In genomic region chr6:32852844-32853540, GRCh38 we compare ENCODE assay signal across 8 cellular contexts. TPM values are rescaled to one million over a fixed set of nuclear protein-coding genes. Genes with fewer than 3 reads are reported as not detected.
A peak's percentile ranks its signal among the peaks of the same experiment; 100 is the strongest.
DNase-seq lines count a peak whose midpoint lies in the region; ATAC-seq and TF ChIP-seq lines count a peak whose summit lies in the region.

No MANE protein-coding gene starts in this region.

- no peaks in the 10 kb centered on the region for H3K9me3 Mint-ChIP-seq in natural killer cell treated with Interleukin-12 subunit alpha and Interleukin-12 subunit beta and Interleukin-15 and Interleukin-18, amount 100 ng/mL, for 72 hours

- H3K9me3 ChIP-seq in OCI-LY1 (ENCODE audit: low read length), result no peaks in the 10 kb centered on the region

- peaks cover 76% of the 10 kb centered on the region for H3K36me3 Mint-ChIP-seq in natural killer cell treated with Interleukin-12 subunit alpha and Interleukin-12 subunit beta and Interleukin-15 and Interleukin-18, amount 100 ng/mL, for 72 hours

- DNase-seq in DMS 273 (lab: John Stamatoyannopoulos, UW; ENCODE audit: unreplicated experiment) (peak; percentile 66), DMS 273 treated with DMSO at 0.1 percent for 48 hours (lab: John Stamatoyannopoulos, UW) (no peak), fibroblast of villous mesenchyme (ENCODE audit: low read depth) (peak; percentile 33), ureter (ENCODE audit: low spot score) (peak; percentile 65)
- DNase-seq in activated naive CD4-positive, alpha-beta T cell (lab: John Stamatoyannopoulos, UW), result peak; percentile 35 to 53 (median 50)
- DNase-seq in natural killer cell treated with Interleukin-12 subunit alpha and Interleukin-12 subunit beta and Interleukin-15 and Interleukin-18, amount 100 ng/mL, for 72 hours (ENCODE audit: low spot score), result peak; percentile 85

- no peaks in the 10 kb centered on the region for H3K27me3 Mint-ChIP-seq in natural killer cell treated with Interleukin-12 subunit alpha and Interleukin-12 subunit beta and Interleukin-15 and Interleukin-18, amount 100 ng/mL, for 72 hours

- H3F3A ChIP-seq in OCI-LY1 (ENCODE audit: insufficient read depth, low read length), result no peaks in the 10 kb centered on the region

- H3K4me2 ChIP-seq in OCI-LY1 (ENCODE audit: low read length), result peak overlapping the region; percentile 98

- no peaks in the 10 kb centered on the region for H4K20me1 ChIP-seq in OCI-LY1 (ENCODE audit: insufficient read depth, low read length)

- H3K27me3 ChIP-seq in OCI-LY1 (ENCODE audit: insufficient read depth, low read length), result no peaks in the 10 kb centered on the region

- H3K4me3 ChIP-seq in OCI-LY1 (ENCODE audit: low read depth, low read length, poor library complexity, severe bottlenecking), result peak overlapping the region; percentile 77
- H3K4me3 ChIP-seq in fibroblast of villous mesenchyme (ENCODE audit: low read depth, low read length), result peak overlapping the region; percentile 95

- ATAC-seq in HG02759 (IDR thresholded peaks at IDR 0.05; ENCODE audit: unreplicated experiment), result peak; percentile 19
- ATAC-seq in natural killer cell treated with Interleukin-12 subunit alpha and Interleukin-12 subunit beta and Interleukin-15 and Interleukin-18, amount 100 ng/mL, for 72 hours, result peak; percentile 61 to 78

- peak overlapping the region; percentile 84 for H3K9ac ChIP-seq in OCI-LY1 (ENCODE audit: low read length)

- peak overlapping the region; percentile 97 for H3K4me3 Mint-ChIP-seq in natural killer cell treated with Interleukin-12 subunit alpha and Interleukin-12 subunit beta and Interleukin-15 and Interleukin-18, amount 100 ng/mL, for 72 hours

- H3K36me3 ChIP-seq in OCI-LY1 (ENCODE audit: insufficient read depth, low read length), result peaks cover 42% of the 10 kb centered on the region

- peak overlapping the region; percentile 55 for H3K27ac ChIP-seq in OCI-LY1 (ENCODE audit: low read depth, low read length, poor library complexity, severe bottlenecking)

- no peaks in the 10 kb centered on the region for H3K79me2 ChIP-seq in OCI-LY1 (ENCODE audit: insufficient read depth, low read length)

- no peaks in the 10 kb centered on the region for H3K9me2 ChIP-seq in OCI-LY1 (ENCODE audit: low read depth, low read length)

- TF ChIP-seq CTCF in OCI-LY1 (IDR thresholded peaks at IDR 0.05; ENCODE audit: low read length) (no peak), fibroblast of villous mesenchyme (IDR thresholded peaks at IDR 0.05; ENCODE audit: insufficient read depth, low read depth, low read length) (no peak)

- peaks cover 33% of the 10 kb centered on the region for H3K4me1 ChIP-seq in OCI-LY1 (ENCODE audit: insufficient read depth, low read length, severe bottlenecking)

- H2AFZ ChIP-seq in OCI-LY1 (ENCODE audit: low read length), result no peak overlapping the region

- peaks cover 62 to 75% of the 10 kb centered on the region in 2 donors for H3K4me1 Mint-ChIP-seq in natural killer cell treated with Interleukin-12 subunit alpha and Interleukin-12 subunit beta and Interleukin-15 and Interleukin-18, amount 100 ng/mL, for 72 hours (ENCODE audit: low read depth in 2 of 2)

- peak overlapping the region; percentile 98 to 100 for H3K27ac Mint-ChIP-seq in natural killer cell treated with Interleukin-12 subunit alpha and Interleukin-12 subunit beta and Interleukin-15 and Interleukin-18, amount 100 ng/mL, for 72 hours

RNA-seq across cellular contexts. Expression of gene TAP1, which starts 0.5 kb away (rescaled TPM):
- total RNA-seq in fibroblast of villous mesenchyme (70.5 and 122 TPM in 2 replicates), ureter (26.3 TPM)
- total RNA-seq in natural killer cell treated with Interleukin-12 subunit alpha and Interleukin-12 subunit beta and Interleukin-15 and Interleukin-18, amount 100 ng/mL, for 72 hours, result 100 to 1,000 TPM; 512 to 588 TPM

RNA-seq across cellular contexts. Expression of gene PSMB9, which starts 1.0 kb away (rescaled TPM):
- total RNA-seq in fibroblast of villous mesenchyme (34.8 and 59.6 TPM in 2 replicates), ureter (20.1 TPM)
- total RNA-seq in natural killer cell treated with Interleukin-12 subunit alpha and Interleukin-12 subunit beta and Interleukin-15 and Interleukin-18, amount 100 ng/mL, for 72 hours, result 100 to 1,000 TPM; 212 to 401 TPM

RNA-seq across cellular contexts. Expression of gene PSMB8, which starts 9.1 kb away (rescaled TPM):
- total RNA-seq in fibroblast of villous mesenchyme (72.5 and 78.2 TPM in 2 replicates), ureter (44.9 TPM)
- 100 to 1,000 TPM; 259 to 356 TPM for total RNA-seq in natural killer cell treated with Interleukin-12 subunit alpha and Interleukin-12 subunit beta and Interleukin-15 and Interleukin-18, amount 100 ng/mL, for 72 hours

RNA-seq across cellular contexts. Expression of gene TAP2, which starts 14.5 kb away (rescaled TPM):
- total RNA-seq in fibroblast of villous mesenchyme (20.6 and 33.7 TPM in 2 replicates), ureter (40.1 TPM)
- 100 to 1,000 TPM; 220 to 252 TPM for total RNA-seq in natural killer cell treated with Interleukin-12 subunit alpha and Interleukin-12 subunit beta and Interleukin-15 and Interleukin-18, amount 100 ng/mL, for 72 hours

RNA-seq across cellular contexts. Expression of gene HLA-DOB, which starts 36.2 kb away (rescaled TPM):
- total RNA-seq in fibroblast of villous mesenchyme (0.32 and 0.43 TPM in 2 replicates), ureter (1.9 TPM)
- 10 to 100 TPM in 1 of 2 donors, 1 to 10 TPM in 1; 3.3 to 13.9 TPM for total RNA-seq in natural killer cell treated with Interleukin-12 subunit alpha and Interleukin-12 subunit beta and Interleukin-15 and Interleukin-18, amount 100 ng/mL, for 72 hours
